ENCODE assay signal across 31 cellular contexts in the genomic region with DNA sequence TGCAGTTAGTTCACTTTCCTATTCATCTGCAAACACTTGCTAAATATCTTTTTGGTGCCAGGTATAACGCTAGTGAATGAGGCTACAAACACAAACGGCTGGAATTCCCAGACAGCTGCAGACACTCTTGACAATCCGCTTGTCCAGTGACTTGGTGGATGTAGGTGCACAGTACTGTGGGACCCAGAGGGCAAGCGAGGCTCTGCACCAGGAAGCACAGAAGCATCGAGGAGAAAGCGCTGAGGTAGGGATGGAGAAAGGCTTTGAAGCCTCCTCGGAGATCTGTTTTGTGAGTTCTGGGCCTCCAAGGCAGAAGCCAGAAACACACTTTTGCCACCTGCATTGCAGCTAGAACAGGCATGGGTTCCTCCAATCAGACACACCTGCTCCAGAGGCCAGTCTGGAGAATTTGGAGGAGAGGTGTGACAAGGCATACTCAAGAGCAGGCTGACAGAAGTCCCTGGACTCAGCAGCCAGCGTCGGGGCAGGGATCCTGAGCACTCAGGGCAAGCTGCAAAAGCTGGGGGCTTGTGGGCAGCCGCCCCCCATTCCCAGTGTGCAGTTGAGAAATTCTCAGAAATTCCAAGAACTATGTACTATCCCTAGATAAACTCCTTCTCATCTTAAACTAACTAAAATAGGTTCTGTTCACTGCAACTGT.
"Had no signal": no experiment of that assay in that cellular context is flagged by ENCODE, and none has a peak within 500 bp of the region (broad histone marks: within the 10 kb centered on the region; RNA-seq: fewer than 3 reads in every experiment).

No MANE protein-coding gene starts in this region.

- ATAC-seq: left colon; left lung; natural killer cell; pancreas; right cardiac atrium; sciatic nerve; stimulated activated naive CD8-positive, alpha-beta T cell treated with anti-CD3 and anti-CD28 coated beads, Interleukin-15, Interleukin-2, amounts not matched to agents 100 U/mL and 50 U/mL, for 24 hours had no signal

- H3K27me3 Mint-ChIP-seq: stimulated activated naive B cell treated with anti-CD40 and anti-IgM and Interleukin-4, amounts not matched to agents 10 μg/mL and 1 μg/mL and 100 μg/mL, for 72 hours had no signal

- H3K27me3 ChIP-seq: left lung, neural progenitor cell, pancreas, stomach, testis, thyroid gland, transverse colon, upper lobe of left lung, vagina had no signal

- H3K4me1 Mint-ChIP-seq: immature natural killer cell, mesothelial cell of epicardium, natural killer cell, nephron progenitor cell, neural progenitor cell had no signal

- H3K4me3 Mint-ChIP-seq: immature natural killer cell; mesothelial cell of epicardium; naive B cell; natural killer cell; nephron progenitor cell; neural progenitor cell; stimulated activated naive B cell treated with anti-CD40 and anti-IgM and Interleukin-4, amounts not matched to agents 10 μg/mL and 1 μg/mL and 100 μg/mL, for 72 hours had no signal

- DNase-seq: hypothalamus; immature natural killer cell; kidney; left colon; left lung; mesendoderm; naive B cell; natural killer cell; nephron progenitor cell; pancreas; posterior cingulate gyrus; retina; right cardiac atrium; stimulated activated CD4-positive, alpha-beta T cell treated with anti-CD3 and anti-CD28 coated beads, Interleukin-12 subunit alpha, Interleukin-12 subunit beta, amount 100 ng/mL, for 4 hours; stimulated activated CD4-positive, alpha-beta T cell treated with anti-CD3 and anti-CD28 coated beads, Interleukin-15, amount 100 ng/mL, for 24 hours; stimulated activated CD4-positive, alpha-beta T cell treated with anti-CD3 and anti-CD28 coated beads, Interleukin-2, amount 100 ng/mL, for 24 hours; stimulated activated CD4-positive, alpha-beta T cell treated with anti-CD3 and anti-CD28 coated beads, Interleukin-4, amount 100 ng/mL, for 1 hour; stimulated activated naive B cell treated with anti-CD40 and anti-IgM and Interleukin-4, amounts not matched to agents 10 μg/mL and 1 μg/mL and 100 μg/mL, for 72 hours; stimulated activated naive CD8-positive, alpha-beta T cell treated with anti-CD3 and anti-CD28 coated beads, Interleukin-15, Interleukin-2, amounts not matched to agents 100 U/mL and 50 U/mL, for 24 hours; stomach; testis; thyroid gland; transverse colon; upper lobe of left lung had no signal

- H3K36me3 Mint-ChIP-seq: immature natural killer cell; mesothelial cell of epicardium; neural progenitor cell; stimulated activated naive B cell treated with anti-CD40 and anti-IgM and Interleukin-4, amounts not matched to agents 10 μg/mL and 1 μg/mL and 100 μg/mL, for 72 hours had no signal

- H3K4me3 ChIP-seq: left lung, lung, neural progenitor cell, pancreas, prostate gland, skin epidermis, stomach, testis, thyroid gland, transverse colon, upper lobe of left lung, vagina had no signal

- H3K27ac Mint-ChIP-seq: immature natural killer cell; mesothelial cell of epicardium; natural killer cell; nephron progenitor cell; neural progenitor cell; stimulated activated naive B cell treated with anti-CD40 and anti-IgM and Interleukin-4, amounts not matched to agents 10 μg/mL and 1 μg/mL and 100 μg/mL, for 72 hours had no signal

- H3K36me3 ChIP-seq: left lung, neural progenitor cell, pancreas, prostate gland, stomach, thyroid gland, transverse colon, upper lobe of left lung, vagina had no signal
